In the genomic region with DNA sequence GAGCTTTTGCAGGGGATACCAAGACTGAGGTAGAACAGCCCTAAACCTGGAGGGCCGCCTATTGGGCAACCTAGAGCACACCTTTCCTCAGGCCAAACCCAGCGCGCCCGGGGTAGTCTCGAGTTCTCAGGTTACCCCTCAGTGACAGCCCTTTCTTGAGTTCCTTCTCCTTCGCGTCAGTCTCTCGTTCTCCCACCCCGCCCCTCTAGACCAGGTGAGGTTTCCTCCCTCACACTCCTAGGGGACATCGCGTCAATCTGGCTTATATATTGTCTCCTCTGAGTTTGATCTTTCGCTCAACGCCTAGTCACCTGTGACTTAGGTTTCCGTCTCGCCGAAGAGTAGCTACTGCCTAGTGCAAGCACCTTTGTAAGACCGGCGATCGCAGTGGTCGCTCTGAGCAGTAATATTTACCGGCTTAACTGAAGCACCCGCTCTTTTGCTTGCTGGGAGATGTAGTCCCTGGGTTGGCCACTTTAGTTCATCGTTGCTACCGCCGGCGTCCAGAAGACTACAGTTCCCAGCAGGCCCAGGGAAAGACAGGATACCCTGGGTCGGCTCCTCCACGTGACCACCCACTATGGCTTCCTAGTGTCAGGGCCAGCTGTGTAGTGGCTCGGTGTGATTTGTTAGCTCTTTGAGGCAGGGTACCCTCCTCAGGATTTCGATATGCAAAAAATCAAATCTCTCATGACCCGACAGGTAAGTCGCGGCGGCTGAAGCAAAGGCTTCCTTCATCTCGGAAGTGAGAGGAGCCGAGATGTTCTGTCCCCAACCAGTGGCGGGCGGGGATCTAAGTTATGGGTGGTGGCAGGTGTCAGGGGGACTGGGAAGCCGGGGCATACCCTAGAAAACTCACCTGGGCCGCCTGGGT, we compare ENCODE assay signal across 8 cellular contexts. TPM values are rescaled to one million over a fixed set of nuclear protein-coding genes. Genes with fewer than 3 reads are reported as not detected.
DNase-seq lines count a peak whose midpoint lies in the region; FAIRE-seq and TF ChIP-seq lines count a peak whose summit lies in the region.

A gene with protein sequence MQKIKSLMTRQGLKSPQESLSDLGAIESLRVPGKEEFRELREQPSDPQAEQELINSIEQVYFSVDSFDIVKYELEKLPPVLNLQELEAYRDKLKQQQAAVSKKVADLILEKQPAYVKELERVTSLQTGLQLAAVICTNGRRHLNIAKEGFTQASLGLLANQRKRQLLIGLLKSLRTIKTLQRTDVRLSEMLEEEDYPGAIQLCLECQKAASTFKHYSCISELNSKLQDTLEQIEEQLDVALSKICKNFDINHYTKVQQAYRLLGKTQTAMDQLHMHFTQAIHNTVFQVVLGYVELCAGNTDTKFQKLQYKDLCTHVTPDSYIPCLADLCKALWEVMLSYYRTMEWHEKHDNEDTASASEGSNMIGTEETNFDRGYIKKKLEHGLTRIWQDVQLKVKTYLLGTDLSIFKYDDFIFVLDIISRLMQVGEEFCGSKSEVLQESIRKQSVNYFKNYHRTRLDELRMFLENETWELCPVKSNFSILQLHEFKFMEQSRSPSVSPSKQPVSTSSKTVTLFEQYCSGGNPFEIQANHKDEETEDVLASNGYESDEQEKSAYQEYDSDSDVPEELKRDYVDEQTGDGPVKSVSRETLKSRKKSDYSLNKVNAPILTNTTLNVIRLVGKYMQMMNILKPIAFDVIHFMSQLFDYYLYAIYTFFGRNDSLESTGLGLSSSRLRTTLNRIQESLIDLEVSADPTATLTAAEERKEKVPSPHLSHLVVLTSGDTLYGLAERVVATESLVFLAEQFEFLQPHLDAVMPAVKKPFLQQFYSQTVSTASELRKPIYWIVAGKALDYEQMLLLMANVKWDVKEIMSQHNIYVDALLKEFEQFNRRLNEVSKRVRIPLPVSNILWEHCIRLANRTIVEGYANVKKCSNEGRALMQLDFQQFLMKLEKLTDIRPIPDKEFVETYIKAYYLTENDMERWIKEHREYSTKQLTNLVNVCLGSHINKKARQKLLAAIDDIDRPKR (plus strand): TSS at position 568 of the 874 bp plus-strand sequence. CDS start 102 bp downstream, at position 670.

- H2BK5ac ChIP-seq in neuronal stem cell (ENCODE audit: low read length) = no peak within 1 kb of the TSS

- no peak within 1 kb of the TSS for H2BK12ac ChIP-seq in neuronal stem cell (ENCODE audit: low read length)

- H3K79me1 ChIP-seq in neuronal stem cell (ENCODE audit: low read depth, low read length) = no peaks in the 10 kb centered on the region

- DNase-seq in GDM1 (lab: John Stamatoyannopoulos, UW) (peak; percentile 92), HEK293T (ENCODE audit: extremely low spot score) (peak; percentile 95), MV-4-11 (lab: John Stamatoyannopoulos, UW) (peak; percentile 92), SK-MEL-5 (ENCODE audit: low read depth, low spot score) (peak; percentile 99), frontal cortex (ENCODE audit: low spot score in 2 of 2) (peak; percentile 61 to 79), neuronal stem cell (ENCODE audit: low spot score) (peak; percentile 93)
- DNase-seq in activated naive CD4-positive, alpha-beta T cell treated with Interleukin-2 at 50 U/mL for 16 hours = peak; percentile 92

- peaks cover 0 to 5% of the 10 kb centered on the region in 2 donors for H3K4me1 ChIP-seq in neuronal stem cell (ENCODE audit: control insufficient read depth in 2 of 2, insufficient read depth in 1 of 2, low read depth in 1 of 2, low read length in 2 of 2)

- TF ChIP-seq CTCF in subcutaneous adipose tissue (IDR thresholded peaks at IDR 0.05; ENCODE audit: low read depth) = no peak

- no peak within 1 kb of the TSS for H3K9ac ChIP-seq in neuronal stem cell (ENCODE audit: low read depth, low read length, poor library complexity)

- CTCF ChIA-PET in HEK293T (lab: Yijun Ruan, JAX) = interaction anchor here (1.8 kb wide), 1 partner anchor 14 kb away, joined by 8 read pairs; no protein-coding TSS in a partner anchor

- H3K36me3 ChIP-seq in neuronal stem cell (replicated peaks in 1 of 2; ENCODE audit: control insufficient read depth in 2 of 2, insufficient read depth in 2 of 2, low read length in 2 of 2) = no peaks in the 10 kb centered on the region

- in situ Hi-C loops in SK-MEL-5 (cut with HindIII; ENCODE audit: low pct_unique_long_range_greater_than_20kb, low sequenced_read_pairs) = no loop called here

- no peak within 1 kb of the TSS for H2AK5ac ChIP-seq in neuronal stem cell (ENCODE audit: low read depth, low read length)

- peak within 1 kb of the TSS; percentile 94 for H2AFZ ChIP-seq in neuronal stem cell (ENCODE audit: low read length)

- H4K8ac ChIP-seq in neuronal stem cell (ENCODE audit: low read depth, low read length) = no peak within 1 kb of the TSS

- H3K14ac ChIP-seq in neuronal stem cell (ENCODE audit: low read length) = no peak within 1 kb of the TSS

- FAIRE-seq in frontal cortex (lab: Jason Lieb, UNC) = peak; percentile 54

- no peak within 1 kb of the TSS for H2BK15ac ChIP-seq in neuronal stem cell (ENCODE audit: low read length)

- no peak within 1 kb of the TSS for H3K4ac ChIP-seq in neuronal stem cell (ENCODE audit: low read length)

- no peak within 1 kb of the TSS for H2BK120ac ChIP-seq in neuronal stem cell (ENCODE audit: low read depth, low read length)

- H3K4me2 ChIP-seq in neuronal stem cell (ENCODE audit: insufficient read depth, low read length, poor library complexity, severe bottlenecking) = peak within 1 kb of the TSS; percentile 91

- POLR2A ChIA-PET in HEK293T (lab: Yijun Ruan, JAX) = interaction anchor here (0.6 to 1.4 kb wide), 6 partner anchors 8 to 25 kb away, joined by 3 to 6 read pairs (median 4); no protein-coding TSS in a partner anchor

- no CpG with 5 or more reads among the region's 40 CpGs for WGBS in neuronal stem cell (ENCODE audit: extremely low coverage in 2 of 2, insufficient read length in 2 of 2, insufficient replicate concordance in 1 of 2), 2 donors

- no peak within 1 kb of the TSS for H3K18ac ChIP-seq in neuronal stem cell (ENCODE audit: low read length)

- H3K27me3 ChIP-seq in neuronal stem cell (ENCODE audit: control insufficient read depth in 3 of 3, insufficient read depth in 3 of 3, low read depth in 1 of 3, low read length in 3 of 3) = no peaks in the 10 kb centered on the region

- no peak within 1 kb of the TSS for H3K23ac ChIP-seq in neuronal stem cell (ENCODE audit: low read depth, low read length, poor library complexity)

- no peak within 1 kb of the TSS for H4K91ac ChIP-seq in neuronal stem cell (ENCODE audit: low read depth, low read length, poor library complexity)

- H3K9me3 ChIP-seq in neuronal stem cell (replicated peaks in 1 of 2; ENCODE audit: control insufficient read depth in 2 of 2, insufficient read depth in 1 of 2, low read depth in 1 of 2, low read length in 2 of 2) = no peaks in the 10 kb centered on the region

- peak within 1 kb of the TSS; percentile 79 to 93 for H3K4me3 ChIP-seq in neuronal stem cell (ENCODE audit: low read length in 2 of 2)

- H3K27ac ChIP-seq in neuronal stem cell (replicated peaks; ENCODE audit: low read length) = no peak within 1 kb of the TSS

TF ChIP-seq in HEK293T, 16 proteins besides CTCF, POLR2A, EP300 and RAD21:
- TF ChIP-seq, protein P1, sequence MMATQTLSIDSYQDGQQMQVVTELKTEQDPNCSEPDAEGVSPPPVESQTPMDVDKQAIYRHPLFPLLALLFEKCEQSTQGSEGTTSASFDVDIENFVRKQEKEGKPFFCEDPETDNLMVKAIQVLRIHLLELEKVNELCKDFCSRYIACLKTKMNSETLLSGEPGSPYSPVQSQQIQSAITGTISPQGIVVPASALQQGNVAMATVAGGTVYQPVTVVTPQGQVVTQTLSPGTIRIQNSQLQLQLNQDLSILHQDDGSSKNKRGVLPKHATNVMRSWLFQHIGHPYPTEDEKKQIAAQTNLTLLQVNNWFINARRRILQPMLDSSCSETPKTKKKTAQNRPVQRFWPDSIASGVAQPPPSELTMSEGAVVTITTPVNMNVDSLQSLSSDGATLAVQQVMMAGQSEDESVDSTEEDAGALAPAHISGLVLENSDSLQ (IDR thresholded peaks at IDR 0.05) = peak; percentile 22; the same call in 1 of the 2 replicates
- TF ChIP-seq FOXK2 (IDR thresholded peaks at IDR 0.05) = peak; percentile 46; the same call in 1 of the 2 replicates
- TF ChIP-seq FOXM1 (IDR thresholded peaks at IDR 0.05; ENCODE audit: borderline replicate concordance) = no peak
- no peak for TF ChIP-seq ZNF384 (IDR thresholded peaks at IDR 0.05)
- no peak for TF ChIP-seq SP1 (IDR thresholded peaks at IDR 0.05)
- peak; percentile 75 for TF ChIP-seq ELF4 (IDR thresholded peaks at IDR 0.05)
- peak; percentile 91 for TF ChIP-seq SUZ12 (IDR thresholded peaks at IDR 0.05)
- peak; percentile 71 for TF ChIP-seq L3MBTL2 (conservative IDR thresholded peaks at IDR 0.05)
TF ChIP-seq in HEK293T: peak in this region for 5.

RNA-seq across cellular contexts. Expression of the gene that starts here (rescaled TPM):
- 51.1 and 57.4 TPM in 2 replicates for total RNA-seq in SK-MEL-5 (2014; rRNA removed; shearing (Covaris generic))
- 14.4 and 19.0 TPM in 2 replicates for polyA plus RNA-seq in SK-MEL-5 (2015; cell fraction: cytosol; rRNA removed)
- polyA plus RNA-seq in SK-MEL-5 (2015; cell fraction: nucleus; rRNA removed) = 65.5 and 103 TPM in 2 replicates
- total RNA-seq in frontal cortex (119 TPM), subcutaneous adipose tissue (10 to 100 TPM; 33.3 to 50.1 (median 34.6) TPM)
- polyA plus RNA-seq in neuronal stem cell (2013, experiment 1 of 2) = 6.7 TPM
- polyA plus RNA-seq in neuronal stem cell (2013, experiment 2 of 2) = 6.7 TPM
